In the genomic region with DNA sequence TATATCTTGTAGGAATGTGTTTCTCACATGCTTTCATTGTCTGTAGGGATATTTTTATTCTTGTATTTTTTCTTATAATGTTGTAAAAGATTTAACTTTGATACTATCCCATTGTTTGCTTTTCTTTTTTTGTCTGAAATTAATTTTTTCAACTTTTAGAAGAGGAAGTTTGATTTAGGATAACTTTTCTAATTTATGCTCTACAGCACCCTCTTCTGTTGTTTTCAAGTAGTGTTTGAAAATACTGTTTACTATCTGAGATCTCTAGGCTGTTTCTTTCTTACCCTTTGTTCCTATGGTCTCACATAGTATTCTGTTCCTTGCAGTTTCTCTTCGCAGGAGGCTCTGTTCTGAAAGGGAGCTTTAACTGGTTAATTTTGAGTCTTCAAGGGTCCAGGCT, we compare ENCODE assay signal across 13 cellular contexts.
"Had no signal": no experiment of that assay in that cellular context is flagged by ENCODE, and none has a peak within 500 bp of the region (broad histone marks: within the 10 kb centered on the region; RNA-seq: fewer than 3 reads in every experiment).

No MANE protein-coding gene starts in this region.

- ATAC-seq: activated T-helper 17 cell treated with anti-CD3 and anti-CD28 coated beads, Interleukin-2, amount 50 U/mL, for 72 hours; left colon; naive thymus-derived CD4-positive, alpha-beta T cell; psoas muscle; stimulated activated naive CD8-positive, alpha-beta T cell treated with anti-CD3 and anti-CD28 coated beads, Interleukin-15, Interleukin-2, amounts not matched to agents 100 U/mL and 50 U/mL, for 24 hours had no signal

- H3K27ac Mint-ChIP-seq: activated T-helper 17 cell treated with anti-CD3 and anti-CD28 coated beads, Interleukin-2, amount 50 U/mL, for 72 hours; naive thymus-derived CD4-positive, alpha-beta T cell had no signal

- H3K4me3 Mint-ChIP-seq: activated T-helper 17 cell treated with anti-CD3 and anti-CD28 coated beads, Interleukin-2, amount 50 U/mL, for 72 hours; naive thymus-derived CD4-positive, alpha-beta T cell had no signal

- DNase-seq: activated CD4-positive, alpha-beta T cell treated with anti-CD3 and anti-CD28 coated beads for 48 hours; activated naive CD4-positive, alpha-beta T cell treated with anti-CD3 and anti-CD28 coated beads, Interleukin-2, amount 50 U/mL, for 16 hours; activated T-cell treated with anti-CD3 and anti-CD28 coated beads for 4 hours; central memory CD4-positive, alpha-beta T cell; effector memory CD4-positive, alpha-beta T cell; left colon; naive thymus-derived CD4-positive, alpha-beta T cell; nucleus accumbens; psoas muscle; stimulated activated CD4-positive, alpha-beta T cell treated with anti-CD3 and anti-CD28 coated beads, Interleukin-4, amount 100 ng/mL, for 1 hour; stimulated activated CD8-positive, alpha-beta memory T cell treated with anti-CD3 and anti-CD28 coated beads, Interleukin-4, amount 100 ng/mL, for 48 hours; stimulated activated naive CD8-positive, alpha-beta T cell treated with anti-CD3 and anti-CD28 coated beads, Interleukin-15, Interleukin-2, amounts not matched to agents 100 U/mL and 50 U/mL, for 24 hours had no signal

- H3K27me3 Mint-ChIP-seq: activated T-helper 17 cell treated with anti-CD3 and anti-CD28 coated beads, Interleukin-2, amount 50 U/mL, for 72 hours; naive thymus-derived CD4-positive, alpha-beta T cell had no signal

- H3K4me3 ChIP-seq: psoas muscle had no signal
